37 cellular contexts compared by ENCODE assay signal in genomic region chr20:46604551-46605133, GRCh38. TPM values are rescaled to one million over a fixed set of nuclear protein-coding genes. Genes with fewer than 3 reads are reported as not detected.
"Had no signal": no experiment of that assay in that cellular context is flagged by ENCODE, and none has a peak within 500 bp of the region (broad histone marks: within the 10 kb centered on the region; RNA-seq: fewer than 3 reads in every experiment).

No MANE protein-coding gene starts in this region.

- H3K4me3 Mint-ChIP-seq: naive B cell; natural killer cell; nephron progenitor cell; neural progenitor cell; stimulated activated memory B cell treated with anti-CD40 and anti-IgM and Interleukin-4, amounts not matched to agents 10 μg/mL and 1 μg/mL and 100 μg/mL, for 72 hours; stimulated activated naive CD8-positive, alpha-beta T cell treated with anti-CD3 and anti-CD28 coated beads, Interleukin-15, amount 100 ng/mL, for 72 hours had no signal

- H3K4me1 ChIP-seq: left lung, lower lobe of right lung, neural progenitor cell, prostate gland, sigmoid colon, tibial nerve, upper lobe of left lung, vagina had no signal

- DNase-seq: heart right ventricle; islet precursor cell; kidney glomerular epithelial cell; left cardiac atrium; left lung; lower lobe of right lung; mammary epithelial cell; mesenchymal stem cell; naive B cell; natural killer cell; nephron progenitor cell; occipital lobe; retina; right cardiac atrium; sigmoid colon; stimulated activated CD4-positive, alpha-beta T cell treated with anti-CD3 and anti-CD28 coated beads, Interleukin-1b, Interleukin-23, amount 100 ng/mL, for 48 hours; stimulated activated CD4-positive, alpha-beta T cell treated with anti-CD3 and anti-CD28 coated beads, Interleukin-2, amount 100 ng/mL, for 48 hours; stimulated activated CD4-positive, alpha-beta T cell treated with anti-CD3 and anti-CD28 coated beads, Interleukin-4, amount 100 ng/mL, for 4 hours; stimulated activated CD8-positive, alpha-beta memory T cell treated with anti-CD3 and anti-CD28 coated beads, Interleukin-4, amount 100 ng/mL, for 48 hours; stimulated activated naive CD4-positive, alpha-beta T cell treated with Interleukin-2 at 50 U/mL for 16 hours; stimulated activated naive CD8-positive, alpha-beta T cell treated with anti-CD3 and anti-CD28 coated beads, Interleukin-15, amount 100 ng/mL, for 72 hours; substantia nigra; upper lobe of left lung had no signal

- H3K9me3 ChIP-seq: heart right ventricle, left lung, lower lobe of right lung, neutrophil, prostate gland, sigmoid colon, tibial nerve, upper lobe of left lung, vagina had no signal

- H3K27ac Mint-ChIP-seq: natural killer cell; stimulated activated memory B cell treated with anti-CD40 and anti-IgM and Interleukin-4, amounts not matched to agents 10 μg/mL and 1 μg/mL and 100 μg/mL, for 72 hours had no signal

- H3K4me2 ChIP-seq: hepatocyte, neural progenitor cell, smooth muscle cell had no signal

- H3K27me3 ChIP-seq: heart right ventricle, hepatocyte, left lung, neural progenitor cell, neutrophil, sigmoid colon, tibial nerve, upper lobe of left lung, vagina had no signal

- ATAC-seq: heart right ventricle; left cardiac atrium; left lung; lower lobe of right lung; natural killer cell; right cardiac atrium; stimulated activated memory B cell treated with anti-CD40 and anti-IgM and Interleukin-4, amounts not matched to agents 10 μg/mL and 1 μg/mL and 100 μg/mL, for 72 hours; stimulated activated naive CD8-positive, alpha-beta T cell treated with anti-CD3 and anti-CD28 coated beads, Interleukin-15, amount 100 ng/mL, for 72 hours had no signal

- H3K36me3 Mint-ChIP-seq: naive B cell; natural killer cell; stimulated activated memory B cell treated with anti-CD40 and anti-IgM and Interleukin-4, amounts not matched to agents 10 μg/mL and 1 μg/mL and 100 μg/mL, for 72 hours had no signal

- H3K36me3 ChIP-seq: heart right ventricle, left lung, lower lobe of right lung, neural progenitor cell, neutrophil, prostate gland, sigmoid colon, upper lobe of left lung, vagina had no signal

- H3K9ac ChIP-seq: neural progenitor cell had no signal

- H3K9me3 Mint-ChIP-seq: natural killer cell; nephron progenitor cell; neural progenitor cell; stimulated activated naive CD8-positive, alpha-beta T cell treated with anti-CD3 and anti-CD28 coated beads, Interleukin-15, amount 100 ng/mL, for 72 hours had no signal

- H3K27ac ChIP-seq: heart right ventricle, hepatocyte, left lung, lower lobe of right lung, neural progenitor cell, neutrophil, prostate gland, sigmoid colon, tibial nerve, upper lobe of left lung, vagina had no signal

- H3K4me3 ChIP-seq: heart right ventricle, hepatocyte, left lung, lower lobe of right lung, neural progenitor cell, prostate gland, sigmoid colon, smooth muscle cell, tibial nerve, upper lobe of left lung, vagina had no signal

RNA-seq across cellular contexts. Expression of gene OCSTAMP, which starts 54.2 kb away (rescaled TPM):
- total RNA-seq: heart right ventricle, hepatocyte, left cardiac atrium, left lung, liver, lower lobe of right lung, mammary epithelial cell, mucosa of gallbladder, natural killer cell, occipital lobe, osteocyte, prostate gland, right cardiac atrium, sigmoid colon, skeletal muscle tissue, smooth muscle cell, temporal lobe, tibial nerve, upper lobe of left lung, urinary bladder, vagina had no signal
- polyA plus RNA-seq: heart right ventricle, hepatocyte, liver, mammary epithelial cell, right cardiac atrium, sigmoid colon, smooth muscle cell, urinary bladder had no signal
